18 cellular contexts compared by ENCODE assay signal in the genomic region with DNA sequence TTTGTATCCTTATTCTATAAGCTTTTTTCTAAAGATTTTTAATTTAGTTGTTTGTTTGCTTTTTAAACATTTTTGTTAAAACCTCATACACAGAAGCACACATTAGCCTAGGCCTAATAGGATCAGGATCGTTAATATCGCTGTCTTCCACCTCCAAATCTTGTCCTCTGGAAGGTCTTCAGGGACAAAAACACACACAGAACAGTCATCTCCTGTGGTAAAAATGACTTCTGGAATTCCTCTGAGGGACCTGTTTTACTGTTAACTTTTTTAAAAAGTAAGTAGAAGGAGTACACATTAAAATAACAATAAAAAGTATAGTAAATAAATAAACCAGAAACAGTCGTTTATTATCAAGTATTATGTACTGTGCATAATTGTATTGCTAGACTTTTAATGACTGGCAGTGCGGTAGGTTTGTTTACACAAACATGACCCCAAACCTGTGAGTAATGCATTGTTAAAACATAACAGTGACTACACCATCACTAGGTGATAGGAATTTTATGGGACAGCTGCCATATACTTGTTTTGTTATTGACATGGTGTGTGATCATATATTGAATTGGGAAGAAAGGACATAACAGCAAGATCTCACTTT.
DNase-seq lines count a peak whose midpoint lies in the region; ATAC-seq and TF ChIP-seq lines count a peak whose summit lies in the region.
"Had no signal": no experiment of that assay in that cellular context is flagged by ENCODE, and none has a peak within 500 bp of the region (broad histone marks: within the 10 kb centered on the region; RNA-seq: fewer than 3 reads in every experiment).

No MANE protein-coding gene starts in this region.

- H3K9me3 ChIP-seq in IMR-90 (ENCODE audit: control insufficient read depth, insufficient read depth, low read length) (no peaks in the 10 kb centered on the region), transverse colon (no peaks in the 10 kb centered on the region)
- H3K9me3 ChIP-seq: Caco-2, SJSA1 had no signal

- TF ChIP-seq POLR2A in IMR-90 (IDR thresholded peaks at IDR 0.05; ENCODE audit: low read depth, low read length) = no peak
- TF ChIP-seq POLR2A in erythroblast (IDR thresholded peaks at IDR 0.05; ENCODE audit: low read length) = no peak
- no peak for TF ChIP-seq POLR2A in transverse colon (IDR thresholded peaks at IDR 0.05)

- no CpG with 5 or more reads among the region's 4 CpGs for WGBS in IMR-90 (ENCODE audit: extremely low coverage in 2 of 2, insufficient read length in 1 of 2), 2 experiments
- WGBS in transverse colon (ENCODE audit: low coverage in 1 of 2), 2 donors = 58 to 76% methylated on average over 4 of the region's 4 CpGs

- no peak overlapping the region for H3K9ac ChIP-seq in IMR-90 (ENCODE audit: low read depth, low read length)

- no peak overlapping the region for H3K18ac ChIP-seq in IMR-90 (ENCODE audit: low read depth, low read length)

- no peak overlapping the region for H3K56ac ChIP-seq in IMR-90 (ENCODE audit: extremely low read depth, insufficient read depth, low read length)

- TF ChIP-seq CTCF in IMR-90 (conservative IDR thresholded peaks at IDR 0.05; ENCODE audit: low read depth, low read length) = no peak
- TF ChIP-seq CTCF in coronary artery (IDR thresholded peaks at IDR 0.05) = no peak
- TF ChIP-seq CTCF in transverse colon (IDR thresholded peaks at IDR 0.05) = no peak

- H3K23ac ChIP-seq in IMR-90 (ENCODE audit: low read depth, low read length) = no peak overlapping the region

- no peak overlapping the region for H2AFZ ChIP-seq in IMR-90 (replicated peaks; ENCODE audit: low read length, poor library complexity)

- no peak overlapping the region for H2BK120ac ChIP-seq in IMR-90 (ENCODE audit: low read depth, low read length)

- H3K79me1 ChIP-seq in IMR-90 (ENCODE audit: low read depth in 1 of 2, low read length in 2 of 2) = peaks cover 3 to 11% of the 10 kb centered on the region in 2 experiments; a peak in 1 of 4 replicates

- H3K27me3 ChIP-seq in IMR-90 (ENCODE audit: control insufficient read depth, insufficient read depth, low read length) = no peaks in the 10 kb centered on the region
- no peaks in the 10 kb centered on the region for H3K27me3 ChIP-seq in transverse colon
- H3K27me3 ChIP-seq: SJSA1 had no signal

- H3K4me3 ChIP-seq in IMR-90 (ENCODE audit: insufficient read depth, low read depth, low read length) = no peak overlapping the region
- no peak overlapping the region for H3K4me3 ChIP-seq in coronary artery
- H3K4me3 ChIP-seq in transverse colon = no peak overlapping the region
- H3K4me3 ChIP-seq: SJSA1 had no signal

- in situ Hi-C loops in IMR-90 (cut with MboI; ENCODE audit: low sequenced_read_pairs) (no loop called here), transverse colon (cut with MboI; ENCODE audit: low pct_ligation_motif_present in 1 of 4, low pct_unique_long_range_greater_than_20kb in 1 of 4, low sequenced_read_pairs in 3 of 4) (no loop called here)

- no peak overlapping the region for H2BK5ac ChIP-seq in IMR-90 (ENCODE audit: low read depth, low read length, poor library complexity, severe bottlenecking)

- ATAC-seq in IMR-90 (ENCODE audit: low read depth) (no peak; the same call in 1 of the 2 replicates), left colon (peak; percentile 39), GM18870 (IDR thresholded peaks at IDR 0.05; ENCODE audit: unreplicated experiment) (no peak)
- ATAC-seq: sciatic nerve had no signal

- no peak overlapping the region for H4K91ac ChIP-seq in IMR-90 (ENCODE audit: insufficient read depth, low read depth, low read length)

- no peak overlapping the region for H3K4me2 ChIP-seq in IMR-90 (ENCODE audit: low read depth, low read length)

- intact Hi-C loops in IMR-90 (cut with micrococcal nuclease) (loop anchor here (10.0 kb wide), 1 partner anchor 65 kb away; no protein-coding TSS in a partner anchor), left colon (cut with DNase I, micrococcal nuclease) (no loop called here), transverse colon (cut with DNase I; ENCODE audit: low total_unique reads) (no loop called here)

- no peak overlapping the region for H3K4ac ChIP-seq in IMR-90 (ENCODE audit: low read depth, low read length)

- no peak overlapping the region for H3K14ac ChIP-seq in IMR-90 (replicated peaks; ENCODE audit: low read depth, low read length)

- no peak overlapping the region for H4K5ac ChIP-seq in IMR-90 (ENCODE audit: low read depth, low read length)

- no peak overlapping the region for H4K8ac ChIP-seq in IMR-90 (ENCODE audit: low read depth in 2 of 2, low read length in 2 of 2)

- no peaks in the 10 kb centered on the region for H3K36me3 ChIP-seq in IMR-90 (ENCODE audit: control insufficient read depth, insufficient read depth, low read length)
- no peaks in the 10 kb centered on the region for H3K36me3 ChIP-seq in transverse colon
- H3K36me3 ChIP-seq: SJSA1 had no signal

- DNase-seq in Daoy (ENCODE audit: low read depth) (peak; percentile 21), IMR-90 (peak; percentile 54), astrocyte of the hippocampus (ENCODE audit: low read depth, low spot score) (peak; percentile 35), left colon (no peak), coronary artery (ENCODE audit: low spot score) (no peak), erythroblast (lab: John Stamatoyannopoulos, UW) (no peak), transverse colon (no peak)
- DNase-seq: activated CD4-positive, alpha-beta T cell treated with anti-CD3 and anti-CD28 coated beads for 1 hour; activated CD8-positive, alpha-beta memory T cell treated with anti-CD3 and anti-CD28 coated beads, Interleukin-2, amount 50 U/mL, for 4 hours; Caco-2; hippocampal formation; NCI-H1436; NCI-H2227 treated with DMSO at 0.1 percent for 48 hours; occipital lobe; stimulated activated CD4-positive, alpha-beta T cell treated with anti-CD3 and anti-CD28 coated beads, Interleukin-1b, Interleukin-23, amount 100 ng/mL, for 48 hours had no signal

- no peaks in the 10 kb centered on the region for H3K9me1 ChIP-seq in IMR-90 (ENCODE audit: insufficient read depth, low read length)

- BruUV-seq in IMR-90 (replicated peaks; lab: Mats Ljungman, UMichigan) = no TSS peak

- dilution Hi-C loops in IMR-90 (cut with HindIII; ENCODE audit: low sequenced_read_pairs, unreplicated experiment) = no loop called here

- no peaks in the 10 kb centered on the region for H3K4me1 ChIP-seq in IMR-90 (ENCODE audit: control insufficient read depth, insufficient read depth, low read length)
- no peaks in the 10 kb centered on the region for H3K4me1 ChIP-seq in transverse colon
- H3K4me1 ChIP-seq: Caco-2 had no signal

- POLR2A ChIA-PET in IMR-90 (lab: Charles Lee; ENCODE audit: unreplicated experiment) = no interaction called here

- no peak overlapping the region for H2BK15ac ChIP-seq in IMR-90 (ENCODE audit: low read depth, low read length)

- no peak overlapping the region for H2AK9ac ChIP-seq in IMR-90 (replicated peaks; ENCODE audit: low read depth, low read length, poor library complexity)

- H2BK20ac ChIP-seq in IMR-90 (ENCODE audit: low read depth, low read length) = no peak overlapping the region

- no peak for TF ChIP-seq EP300 in transverse colon (IDR thresholded peaks at IDR 0.05; ENCODE audit: low read depth)

- CTCF ChIA-PET in IMR-90 (lab: Yijun Ruan, JAX) = interaction anchor here (0.6 kb wide), 1 partner anchor 272 kb away, joined by 4 read pairs; no protein-coding TSS in a partner anchor

- H2AK5ac ChIP-seq in IMR-90 (ENCODE audit: low read depth, low read length) = no peak overlapping the region

- H3K27ac ChIP-seq in IMR-90 (ENCODE audit: insufficient read depth, low read length) (no peak overlapping the region), coronary artery (no peak overlapping the region), transverse colon (no peak overlapping the region)
- H3K27ac ChIP-seq: SJSA1 had no signal

- no peaks in the 10 kb centered on the region for H4K20me1 ChIP-seq in IMR-90 (ENCODE audit: insufficient read depth, low read length)

- no peak for TF ChIP-seq RAD21 in IMR-90 (IDR thresholded peaks at IDR 0.05; ENCODE audit: low read length)

TF ChIP-seq in IMR-90, 13 proteins besides CTCF, POLR2A, EP300 and RAD21:
- TF ChIP-seq MAFK (IDR thresholded peaks at IDR 0.05; ENCODE audit: low read depth, low read length) (no peak), RCOR1 (IDR thresholded peaks at IDR 0.05; ENCODE audit: insufficient replicate concordance, low read length) (no peak), MAZ (IDR thresholded peaks at IDR 0.05; ENCODE audit: borderline replicate concordance, low read depth, low read length) (no peak), MXI1 (IDR thresholded peaks at IDR 0.05; ENCODE audit: borderline replicate concordance, low read depth, low read length) (no peak), CHD1 (IDR thresholded peaks at IDR 0.05; ENCODE audit: low read depth, low read length) (no peak), BHLHE40 (IDR thresholded peaks at IDR 0.05; ENCODE audit: low read depth, low read length) (no peak), NFE2L2 (IDR thresholded peaks at IDR 0.05; ENCODE audit: low read depth, low read length) (no peak)
- TF ChIP-seq, protein P1, sequence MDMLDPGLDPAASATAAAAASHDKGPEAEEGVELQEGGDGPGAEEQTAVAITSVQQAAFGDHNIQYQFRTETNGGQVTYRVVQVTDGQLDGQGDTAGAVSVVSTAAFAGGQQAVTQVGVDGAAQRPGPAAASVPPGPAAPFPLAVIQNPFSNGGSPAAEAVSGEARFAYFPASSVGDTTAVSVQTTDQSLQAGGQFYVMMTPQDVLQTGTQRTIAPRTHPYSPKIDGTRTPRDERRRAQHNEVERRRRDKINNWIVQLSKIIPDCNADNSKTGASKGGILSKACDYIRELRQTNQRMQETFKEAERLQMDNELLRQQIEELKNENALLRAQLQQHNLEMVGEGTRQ (IDR thresholded peaks at IDR 0.05; ENCODE audit: low read depth, low read length) = no peak
- TF ChIP-seq, protein P2, sequence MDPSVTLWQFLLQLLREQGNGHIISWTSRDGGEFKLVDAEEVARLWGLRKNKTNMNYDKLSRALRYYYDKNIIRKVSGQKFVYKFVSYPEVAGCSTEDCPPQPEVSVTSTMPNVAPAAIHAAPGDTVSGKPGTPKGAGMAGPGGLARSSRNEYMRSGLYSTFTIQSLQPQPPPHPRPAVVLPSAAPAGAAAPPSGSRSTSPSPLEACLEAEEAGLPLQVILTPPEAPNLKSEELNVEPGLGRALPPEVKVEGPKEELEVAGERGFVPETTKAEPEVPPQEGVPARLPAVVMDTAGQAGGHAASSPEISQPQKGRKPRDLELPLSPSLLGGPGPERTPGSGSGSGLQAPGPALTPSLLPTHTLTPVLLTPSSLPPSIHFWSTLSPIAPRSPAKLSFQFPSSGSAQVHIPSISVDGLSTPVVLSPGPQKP (IDR thresholded peaks at IDR 0.05; ENCODE audit: borderline replicate concordance, low read depth, low read length) = no peak

Comparison
In these comparisons a context has a peak if more than half of its experiments do, and no peak if none do; other contexts are left out.
1. DNase-seq: peak in Daoy (single experiment), IMR-90 (single experiment) and astrocyte of the hippocampus (single experiment); none in left colon (0 of 2), coronary artery (single experiment), erythroblast (0 of 2) and transverse colon (single experiment).